Comparison of ENCODE assay signal across 36 cellular contexts in the genomic region with DNA sequence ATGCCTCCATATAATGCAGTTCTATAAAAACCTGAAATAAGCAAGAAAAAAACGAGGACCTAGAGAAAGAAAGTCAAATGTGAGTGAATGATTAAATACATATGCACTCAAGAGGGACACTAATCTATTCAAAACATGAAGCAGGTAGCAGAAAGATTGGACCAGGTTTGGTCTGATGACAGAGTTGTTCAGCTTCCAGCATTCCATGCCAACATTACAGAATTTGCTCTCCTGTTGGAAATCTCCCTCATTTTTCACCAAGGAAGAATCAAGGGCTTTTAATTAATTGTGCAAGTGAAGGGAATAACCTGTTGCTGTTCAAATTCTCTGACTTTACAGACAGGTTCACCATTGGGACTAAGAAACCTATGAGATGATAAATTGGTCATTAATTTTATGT.
"Had no signal": no experiment of that assay in that cellular context is flagged by ENCODE, and none has a peak within 500 bp of the region (broad histone marks: within the 10 kb centered on the region; RNA-seq: fewer than 3 reads in every experiment).

No MANE protein-coding gene starts in this region.

- H3K4me1 Mint-ChIP-seq: activated naive CD4-positive, alpha-beta T cell treated with anti-CD3 and anti-CD28 coated beads, Interleukin-2, amount 10 ng/mL, durations not matched to agents 7 days and 5 days; activated naive CD8-positive, alpha-beta T cell treated with anti-CD3 and anti-CD28 coated beads, Interleukin-2, amount 10 ng/mL, durations not matched to agents 7 days and 5 days; brain; central memory CD8-positive, alpha-beta T cell had no signal

- H3K27me3 Mint-ChIP-seq: activated naive CD8-positive, alpha-beta T cell treated with anti-CD3 and anti-CD28 coated beads for 36 hours; activated naive CD8-positive, alpha-beta T cell treated with anti-CD3 and anti-CD28 coated beads, Interleukin-2, amount 10 ng/mL, durations not matched to agents 7 days and 5 days; activated naive CD8-positive, alpha-beta T cell treated with anti-CD3 and anti-CD28 coated beads, Interleukin-2, amount 50 U/mL, for 24 hours; activated T-cell treated with anti-CD3 and anti-CD28 coated beads, Interleukin-2, amount 50 U/mL, for 24 hours; central memory CD8-positive, alpha-beta T cell had no signal

- H3K27ac Mint-ChIP-seq: activated naive CD4-positive, alpha-beta T cell treated with anti-CD3 and anti-CD28 coated beads for 36 hours; activated naive CD4-positive, alpha-beta T cell treated with anti-CD3 and anti-CD28 coated beads, Interleukin-2, amount 10 ng/mL, durations not matched to agents 7 days and 5 days; activated naive CD4-positive, alpha-beta T cell treated with anti-CD3 and anti-CD28 coated beads, Interleukin-2, amount 50 U/mL, for 24 hours; activated naive CD4-positive, alpha-beta T cell treated with anti-CD3 and anti-CD28 coated beads, Interleukin-2, amount 50 U/mL, for 72 hours; activated naive CD8-positive, alpha-beta T cell; activated naive CD8-positive, alpha-beta T cell treated with anti-CD3 and anti-CD28 coated beads for 36 hours; activated naive CD8-positive, alpha-beta T cell treated with anti-CD3 and anti-CD28 coated beads, Interleukin-2, amount 10 ng/mL, durations not matched to agents 7 days and 5 days; activated naive CD8-positive, alpha-beta T cell treated with anti-CD3 and anti-CD28 coated beads, Interleukin-2, amount 50 U/mL, for 24 hours; activated T-cell treated with anti-CD3 and anti-CD28 coated beads, Interleukin-2, amount 50 U/mL, for 24 hours; activated T-cell treated with anti-CD3 and anti-CD28 coated beads, Interleukin-2, amount 50 U/mL, for 72 hours; activated T-helper 1 cell treated with anti-CD3 and anti-CD28 coated beads, Interleukin-12 subunit alpha, Interleukin-12 subunit beta, Interleukin-2, Interleukin-4 antibody, amounts not matched to agents 30 ng/mL and 10 ng/mL and 1 ng/mL, durations not matched to agents 14 hours and 24 hours and 36 hours; activated T-helper 17 cell treated with anti-CD3 and anti-CD28 coated beads, Interleukin-2, amount 50 U/mL, for 72 hours; activated T-helper 2 cell treated with anti-CD3 and anti-CD28 coated beads, Interferon-gamma antibody, Interleukin-2, Interleukin-4, amounts not matched to agents 10 μg/mL and 5 μg/mL and 100 μg/mL, durations not matched to agents 14 hours and 24 hours and 36 hours; brain had no signal

- H3K36me3 ChIP-seq: adrenal gland, ascending aorta, brain microvascular endothelial cell, breast epithelium, cardiac muscle cell had no signal

- DNase-seq: activated effector memory CD4-positive, alpha-beta T cell treated with Interleukin-2 at 50 U/mL for 16 hours; activated gamma-delta T cell; activated gamma-delta T cell treated with Interleukin-2 at 50 U/mL for 16 hours; activated naive CD4-positive, alpha-beta T cell; activated naive CD4-positive, alpha-beta T cell treated with anti-CD3 and anti-CD28 coated beads for 36 hours; activated naive CD4-positive, alpha-beta T cell treated with anti-CD3 and anti-CD28 coated beads, Interleukin-2, amount 10 ng/mL, durations not matched to agents 7 days and 5 days; activated naive CD4-positive, alpha-beta T cell treated with anti-CD3 and anti-CD28 coated beads, Interleukin-2, amount 50 U/mL, for 16 hours; activated naive CD4-positive, alpha-beta T cell treated with Interleukin-2 at 50 U/mL for 16 hours; activated naive CD8-positive, alpha-beta T cell treated with anti-CD3 and anti-CD28 coated beads for 36 hours; activated naive CD8-positive, alpha-beta T cell treated with anti-CD3 and anti-CD28 coated beads, Interleukin-2, amount 10 ng/mL, durations not matched to agents 7 days and 5 days; activated naive CD8-positive, alpha-beta T cell treated with anti-CD3 and anti-CD28 coated beads, Interleukin-2, amount 50 U/mL, for 24 hours; activated T-cell treated with anti-CD3 and anti-CD28 coated beads for 4 hours; activated T-cell treated with anti-CD3 and anti-CD28 coated beads, Interleukin-2, amount 50 U/mL, for 1 hour; activated T-cell treated with anti-CD3 and anti-CD28 coated beads, Interleukin-2, amount 50 U/mL, for 24 hours; activated T-cell treated with anti-CD3 and anti-CD28 coated beads, Interleukin-2, amount 50 U/mL, for 4 hours; activated T-cell treated with anti-CD3 and anti-CD28 coated beads, Interleukin-2, amount 50 U/mL, for 48 hours; activated T-cell treated with anti-CD3 and anti-CD28 coated beads, Interleukin-2, amount 50 U/mL, for 72 hours; adrenal gland; amniotic stem cell; amygdala; anterior cingulate cortex; aorta; body of pancreas; brain microvascular endothelial cell; central memory CD4-positive, alpha-beta T cell had no signal

- H3K4me3 Mint-ChIP-seq: activated naive CD4-positive, alpha-beta T cell treated with anti-CD3 and anti-CD28 coated beads for 36 hours; activated naive CD4-positive, alpha-beta T cell treated with anti-CD3 and anti-CD28 coated beads, Interleukin-2, amount 10 ng/mL, durations not matched to agents 7 days and 5 days; activated naive CD4-positive, alpha-beta T cell treated with anti-CD3 and anti-CD28 coated beads, Interleukin-2, amount 50 U/mL, for 24 hours; activated naive CD8-positive, alpha-beta T cell; activated naive CD8-positive, alpha-beta T cell treated with anti-CD3 and anti-CD28 coated beads for 36 hours; activated naive CD8-positive, alpha-beta T cell treated with anti-CD3 and anti-CD28 coated beads, Interleukin-2, amount 10 ng/mL, durations not matched to agents 7 days and 5 days; activated naive CD8-positive, alpha-beta T cell treated with anti-CD3 and anti-CD28 coated beads, Interleukin-2, amount 50 U/mL, for 24 hours; activated T-cell treated with anti-CD3 and anti-CD28 coated beads, Interleukin-2, amount 50 U/mL, for 24 hours; activated T-cell treated with anti-CD3 and anti-CD28 coated beads, Interleukin-2, amount 50 U/mL, for 4 hours; activated T-cell treated with anti-CD3 and anti-CD28 coated beads, Interleukin-2, amount 50 U/mL, for 72 hours; activated T-helper 1 cell treated with anti-CD3 and anti-CD28 coated beads, Interleukin-12 subunit alpha, Interleukin-12 subunit beta, Interleukin-2, Interleukin-4 antibody, amounts not matched to agents 30 ng/mL and 10 ng/mL and 1 ng/mL, durations not matched to agents 14 hours and 24 hours and 36 hours; activated T-helper 17 cell treated with anti-CD3 and anti-CD28 coated beads, Interleukin-2, amount 50 U/mL, for 72 hours; brain; central memory CD8-positive, alpha-beta T cell had no signal

- H3K9me3 Mint-ChIP-seq: activated T-helper 17 cell treated with anti-CD3 and anti-CD28 coated beads, Interleukin-2, amount 50 U/mL, for 72 hours had no signal

- H3K4me3 ChIP-seq: adrenal gland, ascending aorta, body of pancreas, breast epithelium, cardiac muscle cell had no signal

- H3K9me3 ChIP-seq: adrenal gland, body of pancreas had no signal

- H3K4me1 ChIP-seq: adrenal gland, ascending aorta, body of pancreas, breast epithelium had no signal

- H3K27me3 ChIP-seq: adrenal gland, ascending aorta, body of pancreas, brain microvascular endothelial cell, breast epithelium, cardiac muscle cell had no signal

- H3K36me3 Mint-ChIP-seq: activated naive CD4-positive, alpha-beta T cell treated with anti-CD3 and anti-CD28 coated beads, Interleukin-2, amount 10 ng/mL, durations not matched to agents 7 days and 5 days had no signal

- H3K27ac ChIP-seq: adrenal gland, ascending aorta, body of pancreas, brain microvascular endothelial cell, breast epithelium, cardiac muscle cell had no signal
